Comparison of ENCODE assay signal across 8 cellular contexts in the genomic region with DNA sequence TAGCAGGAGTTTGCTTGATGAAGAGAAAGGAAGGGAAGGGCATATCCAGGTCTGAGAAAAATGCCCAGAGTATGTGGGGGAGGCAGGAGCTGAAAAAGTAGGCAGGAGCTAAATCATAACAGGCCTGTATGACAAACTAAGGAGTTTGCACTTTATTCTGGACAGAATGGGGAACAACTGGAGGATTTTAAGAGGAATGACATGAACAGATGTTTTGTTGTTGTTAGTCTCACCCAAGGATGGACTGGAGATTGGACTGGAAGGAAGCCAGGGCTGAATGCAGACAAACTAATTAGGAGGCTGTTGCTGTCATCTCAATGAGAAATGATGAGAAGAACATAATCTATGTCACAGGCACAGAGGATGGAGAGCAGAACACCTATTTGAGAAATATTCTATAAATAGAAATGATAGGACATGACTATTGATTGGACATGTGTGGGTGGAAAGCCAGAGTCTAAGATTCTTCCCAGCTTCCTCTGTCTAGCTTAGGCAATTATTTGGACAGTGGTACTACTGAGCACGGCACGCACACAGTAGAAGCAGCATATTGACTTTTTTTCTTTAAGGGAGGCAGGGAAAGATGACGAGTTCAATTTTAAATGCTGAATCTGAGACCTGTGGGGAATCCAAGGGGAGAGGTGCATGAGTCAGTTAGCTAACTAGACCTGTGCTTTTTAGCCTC. TPM values are rescaled to one million over a fixed set of nuclear protein-coding genes. Genes with fewer than 3 reads are reported as not detected.
DNase-seq lines count a peak whose midpoint lies in the region; ATAC-seq and TF ChIP-seq lines count a peak whose summit lies in the region.

No MANE protein-coding gene starts in this region.

- DNase-seq in EH (ENCODE audit: low read depth): peak; percentile 61
- DNase-seq in NAMALWA (ENCODE audit: low spot score): peak; percentile 18
- DNase-seq in MCF 10A (ENCODE audit: unreplicated experiment): peak; percentile 42
- DNase-seq in lower lobe of right lung: no peak
- no peak for DNase-seq in tibial artery
- DNase-seq in ureter (ENCODE audit: low spot score): no peak
- DNase-seq in activated CD4-positive, alpha-beta T cell treated with anti-CD3 and anti-CD28 coated beads, Interleukin-2, amount 50 U/mL, for 4 hours: no peak

- H3K4me3 ChIP-seq in lower lobe of right lung (peak overlapping the region; percentile 97), tibial artery (peak overlapping the region; percentile 71 to 93)

- peaks cover 25% of the 10 kb centered on the region for H3K36me3 Mint-ChIP-seq in MCF 10A (ENCODE audit: insufficient read depth, unreplicated experiment)

- H3K9me3 ChIP-seq in lower lobe of right lung (no peaks in the 10 kb centered on the region), tibial artery (no peaks in the 10 kb centered on the region)

- peaks cover 32% of the 10 kb centered on the region for H3K4me1 Mint-ChIP-seq in MCF 10A (ENCODE audit: insufficient read depth, unreplicated experiment)

- H3K27ac ChIP-seq in lower lobe of right lung (peak overlapping the region; percentile 98), tibial artery (peak overlapping the region; percentile 94 to 98)

- ATAC-seq in lower lobe of right lung (peak in 1 of 2 donors; percentile 1), GM21367 (IDR thresholded peaks at IDR 0.05; ENCODE audit: unreplicated experiment) (no peak)

- H3K4me3 Mint-ChIP-seq in MCF 10A (ENCODE audit: unreplicated experiment): peak overlapping the region; percentile 100

- BruUV-seq in MCF 10A (replicated peaks; lab: Mats Ljungman, UMichigan): no TSS peak

- H3K27me3 Mint-ChIP-seq in MCF 10A (ENCODE audit: insufficient read depth, unreplicated experiment): no peaks in the 10 kb centered on the region

- no peaks in the 10 kb centered on the region for H3K27me3 ChIP-seq in lower lobe of right lung (ENCODE audit: low read depth)
- no peaks in the 10 kb centered on the region for H3K27me3 ChIP-seq in tibial artery

- H3K4me1 ChIP-seq in lower lobe of right lung: peaks cover 41% of the 10 kb centered on the region
- H3K4me1 ChIP-seq in tibial artery: peaks cover 5 to 40% (median 27%) of the 10 kb centered on the region in 4 donors

- no peak for TF ChIP-seq CTCF in MCF 10A (IDR thresholded peaks at IDR 0.05; ENCODE audit: unreplicated experiment)
- TF ChIP-seq CTCF in lower lobe of right lung (IDR thresholded peaks at IDR 0.05): no peak
- TF ChIP-seq CTCF in tibial artery (IDR thresholded peaks at IDR 0.05): no peak

- H3K36me3 ChIP-seq in lower lobe of right lung (no peaks in the 10 kb centered on the region), tibial artery (no peaks in the 10 kb centered on the region)

- intact Hi-C loops in MCF 10A (cut with micrococcal nuclease) (no loop called here), lower lobe of right lung (cut with DNase I) (no loop called here), tibial artery (cut with DNase I; ENCODE audit: low total_unique reads) (no loop called here)

- CTCF ChIA-PET in MCF 10A (lab: Yijun Ruan, JAX): interaction anchor here (0.5 to 6.4 kb wide), 26 partner anchors 8 to 376 kb away, joined by 3 to 57 read pairs (median 5); a partner anchor contains a TSS

- peak overlapping the region; percentile 100 for H3K27ac Mint-ChIP-seq in MCF 10A (ENCODE audit: low read depth, unreplicated experiment)

- POLR2A ChIA-PET in MCF 10A (lab: Yijun Ruan, JAX): interaction anchor here (0.8 to 8.3 kb wide), 26 partner anchors 7 to 209 kb away, joined by 3 to 375 read pairs (median 8); a partner anchor contains a TSS

- no peaks in the 10 kb centered on the region for H3K9me3 Mint-ChIP-seq in MCF 10A (ENCODE audit: unreplicated experiment)

RNA-seq across cellular contexts. Expression of a gene that starts 1.1 kb away (rescaled TPM):
- total RNA-seq in MCF 10A (2022) (105 and 108 TPM in 2 replicates), lower lobe of right lung (55.6 TPM), ureter (64.5 TPM)

RNA-seq across cellular contexts. Expression of a gene that starts 50.0 kb away (rescaled TPM):
- total RNA-seq in MCF 10A (2022): 179 and 231 TPM in 2 replicates
- total RNA-seq in lower lobe of right lung: 101 TPM
- total RNA-seq in ureter: 123 TPM

Comparison
In these comparisons a context has a peak if more than half of its experiments do, and no peak if none do; other contexts are left out.
1. DNase-seq: peak in EH (single experiment), NAMALWA (single experiment) and MCF 10A (single experiment); none in lower lobe of right lung (single experiment), tibial artery (0 of 2), ureter (single experiment) and activated CD4-positive, alpha-beta T cell treated with anti-CD3 and anti-CD28 coated beads, Interleukin-2, amount 50 U/mL, for 4 hours (0 of 2).